ENCODE assay signal across 10 cellular contexts in the genomic region with DNA sequence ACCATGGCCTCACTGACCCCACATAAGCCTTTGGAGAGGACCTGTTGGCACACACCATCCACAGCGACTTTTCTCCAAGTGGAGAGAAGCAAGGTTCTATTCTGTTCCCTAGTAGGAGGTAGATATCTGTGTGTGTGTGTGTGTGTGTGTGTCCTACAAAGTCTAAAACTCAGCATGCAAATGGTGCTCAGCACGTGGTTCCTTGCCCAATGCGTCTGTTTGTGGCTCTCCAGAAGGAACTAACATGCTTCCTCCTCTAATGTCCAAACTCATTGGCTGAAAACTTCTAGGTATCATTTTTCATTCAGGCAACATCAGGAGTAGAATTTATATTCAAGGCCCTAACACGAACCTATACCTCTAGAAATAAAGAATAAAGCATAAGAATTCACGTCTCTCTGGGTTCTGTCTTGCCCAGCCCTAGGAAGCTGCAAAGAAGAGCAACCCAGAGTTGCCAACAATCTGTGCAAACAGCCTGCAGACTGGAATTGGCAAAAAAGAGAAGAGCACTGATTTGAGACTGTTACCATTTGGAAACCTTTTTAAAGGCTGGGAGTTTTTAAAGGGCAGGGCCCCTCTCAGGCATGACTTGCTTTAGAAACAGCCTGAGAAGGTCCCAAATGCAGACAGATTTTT. TPM values are rescaled to one million over a fixed set of nuclear protein-coding genes. Genes with fewer than 3 reads are reported as not detected.
A peak's percentile ranks its signal among the peaks of the same experiment; 100 is the strongest.
DNase-seq lines count a peak whose midpoint lies in the region; ATAC-seq, FAIRE-seq and TF ChIP-seq lines count a peak whose summit lies in the region.
"Had no signal": no experiment of that assay in that cellular context is flagged by ENCODE, and none has a peak within 500 bp of the region (broad histone marks: within the 10 kb centered on the region; RNA-seq: fewer than 3 reads in every experiment).

No MANE protein-coding gene starts in this region.

- H3K4me3 ChIP-seq in right lobe of liver (no peak overlapping the region), HepG2 (replicated peaks in 1 of 3; ENCODE audit: insufficient read depth in 1 of 3, low read depth in 2 of 3, low read length in 3 of 3) (no peak overlapping the region), mesenchymal stem cell (ENCODE audit: insufficient read depth in 1 of 2, low read depth in 1 of 2, low read length in 2 of 2) (no peak overlapping the region), uterus (no peak overlapping the region)

- CTCF ChIA-PET in HepG2 (lab: Yijun Ruan, JAX; ENCODE audit: low intra/inter-chr PET ratio, low total read pairs): no interaction called here

- no peak overlapping the region for H3K4me3 Mint-ChIP-seq in activated naive CD8-positive, alpha-beta T cell

- H3K27me3 Mint-ChIP-seq in activated naive CD8-positive, alpha-beta T cell: no peaks in the 10 kb centered on the region

- H3K79me1 ChIP-seq in mesenchymal stem cell (replicated peaks; ENCODE audit: low read length, poor library complexity, severe bottlenecking): peaks cover 3% of the 10 kb centered on the region

- H3K18ac ChIP-seq in mesenchymal stem cell (ENCODE audit: low read depth in 1 of 2, low read length in 2 of 2): no peak overlapping the region

- TF ChIP-seq RAD21 in HepG2 (CRISPR knock-in tag; IDR thresholded peaks at IDR 0.05): no peak

- no peak overlapping the region for H2BK5ac ChIP-seq in mesenchymal stem cell (ENCODE audit: low read depth, low read length, poor library complexity, severe bottlenecking)

- H2AK5ac ChIP-seq in mesenchymal stem cell (ENCODE audit: low read length, severe bottlenecking): no peak overlapping the region

- peaks cover 8% of the 10 kb centered on the region for H3K79me2 ChIP-seq in HepG2 (ENCODE audit: insufficient read depth, low read length)

- H3K27ac ChIP-seq in right lobe of liver: peak overlapping the region in 2 of 3 donors; percentile 10 to 87
- no peak overlapping the region for H3K27ac ChIP-seq in HepG2 (ENCODE audit: extremely low read length, insufficient read depth, low read length)
- H3K27ac ChIP-seq in mesenchymal stem cell (ENCODE audit: low read length, poor library complexity, severe bottlenecking): peak overlapping the region; percentile 4
- H3K27ac ChIP-seq in uterus: peak overlapping the region; percentile 73 to 76

- peaks cover 2 to 84% (median 43%) of the 10 kb centered on the region in 4 donors for H3K4me1 ChIP-seq in right lobe of liver
- H3K4me1 ChIP-seq in HepG2 (ENCODE audit: insufficient read depth, low read length): peaks cover 27% of the 10 kb centered on the region
- peaks cover 53% of the 10 kb centered on the region for H3K4me1 ChIP-seq in mesenchymal stem cell (ENCODE audit: control insufficient read depth, insufficient read depth, low read depth, low read length)
- H3K4me1 ChIP-seq in uterus: peaks cover 16 to 40% of the 10 kb centered on the region in 2 donors

- peak overlapping the region; percentile 81 for H3K27ac Mint-ChIP-seq in activated naive CD8-positive, alpha-beta T cell

- peaks cover 0 to 22% (median 9%) of the 10 kb centered on the region in 4 donors for H3K36me3 ChIP-seq in right lobe of liver
- peaks cover 14 to 38% of the 10 kb centered on the region in 2 experiments for H3K36me3 ChIP-seq in HepG2 (replicated peaks in 1 of 2; ENCODE audit: control insufficient read depth in 1 of 2, insufficient read depth in 2 of 2, low read length in 2 of 2)
- peaks cover 40 to 60% of the 10 kb centered on the region in 2 experiments for H3K36me3 ChIP-seq in mesenchymal stem cell (ENCODE audit: control insufficient read depth in 1 of 2, insufficient read depth in 2 of 2, low read depth in 1 of 2, low read length in 2 of 2)
- no peaks in the 10 kb centered on the region for H3K36me3 ChIP-seq in uterus

- H2BK15ac ChIP-seq in mesenchymal stem cell (ENCODE audit: low read depth, poor library complexity, severe bottlenecking): no peak overlapping the region

- no peak overlapping the region for H4K8ac ChIP-seq in mesenchymal stem cell (ENCODE audit: low read length)

- TF ChIP-seq POLR2A in right lobe of liver (IDR thresholded peaks at IDR 0.05): no peak
- TF ChIP-seq POLR2A in HepG2 (IDR thresholded peaks at IDR 0.05; ENCODE audit: insufficient read depth in 1 of 2, low read depth in 2 of 2, low read length in 2 of 2): no peak
- no peak for TF ChIP-seq POLR2A in uterus (IDR thresholded peaks at IDR 0.05)

- POLR2A ChIA-PET in HepG2 (lab: Yijun Ruan, JAX): interaction anchor here (4.5 kb wide), 1 partner anchor 20 kb away, joined by 28 read pairs; no protein-coding TSS in a partner anchor

- no peak overlapping the region for H2BK12ac ChIP-seq in mesenchymal stem cell (ENCODE audit: low read length in 2 of 2)

- H3K14ac ChIP-seq in mesenchymal stem cell (ENCODE audit: low read length in 2 of 2): no peak overlapping the region

- H4K91ac ChIP-seq in mesenchymal stem cell (ENCODE audit: low read length): no peak overlapping the region

- H4K20me1 ChIP-seq in HepG2 (ENCODE audit: insufficient read depth, low read length): no peaks in the 10 kb centered on the region

- no peak overlapping the region for H2AFZ ChIP-seq in HepG2 (ENCODE audit: low read length)
- no peak overlapping the region for H2AFZ ChIP-seq in mesenchymal stem cell (ENCODE audit: low read depth, low read length)

- H3K27me3 ChIP-seq in right lobe of liver (no peaks in the 10 kb centered on the region), HepG2 (ENCODE audit: control insufficient read depth in 1 of 2, insufficient read depth in 2 of 2, low read length in 2 of 2) (no peaks in the 10 kb centered on the region), mesenchymal stem cell (ENCODE audit: control insufficient read depth in 1 of 2, insufficient read depth in 1 of 2, low read length in 2 of 2) (no peaks in the 10 kb centered on the region), uterus (no peaks in the 10 kb centered on the region)

- peaks cover 44% of the 10 kb centered on the region for H3K4me1 Mint-ChIP-seq in activated naive CD8-positive, alpha-beta T cell (ENCODE audit: low read depth)

- intact Hi-C loops in right lobe of liver (cut with DNase I): no loop called here
- intact Hi-C loops in HepG2 (cut with micrococcal nuclease; ENCODE audit: unreplicated experiment): no loop called here
- intact Hi-C loops in uterus (cut with DNase I; ENCODE audit: low total_unique reads): no loop called here

- no peak for TF ChIP-seq CTCF in right lobe of liver (IDR thresholded peaks at IDR 0.05)
- TF ChIP-seq CTCF in HepG2 (CRISPR knock-in tag; IDR thresholded peaks at IDR 0.05): no peak
- TF ChIP-seq CTCF in uterus (IDR thresholded peaks at IDR 0.05): no peak

- in situ Hi-C loops in HepG2 (cut with HindIII; ENCODE audit: extremely low pct_ligation_motif_present, low pct_unique_long_range_greater_than_20kb) (no loop called here), ACHN (cut with HindIII; ENCODE audit: low pct_ligation_motif_present, low pct_unique_long_range_greater_than_20kb, low sequenced_read_pairs) (no loop called here)

- TF ChIP-seq EP300 in HepG2 (IDR thresholded peaks at IDR 0.05; ENCODE audit: low read depth in 2 of 2, low read length in 2 of 2): no peak
- TF ChIP-seq EP300 in HepG2 (CRISPR knock-in tag; IDR thresholded peaks at IDR 0.05; ENCODE audit: borderline replicate concordance): no peak

- no peak overlapping the region for H3K9ac ChIP-seq in HepG2 (ENCODE audit: insufficient read depth, low read depth, low read length)
- H3K9ac ChIP-seq in mesenchymal stem cell (ENCODE audit: low read length): no peak overlapping the region

- ATAC-seq in right lobe of liver (no peak), HepG2 (no peak)

- peaks cover 3% of the 10 kb centered on the region for H3K36me3 Mint-ChIP-seq in activated naive CD8-positive, alpha-beta T cell

- no peaks in the 10 kb centered on the region for H3K9me3 Mint-ChIP-seq in activated naive CD8-positive, alpha-beta T cell (ENCODE audit: low read depth)

- no peak for DNase-seq in right lobe of liver
- no peak for DNase-seq in HepG2 (ENCODE audit: low spot score)
- no peak for DNase-seq in mesenchymal stem cell
- no peak for DNase-seq in uterus
- DNase-seq in cerebellar nuclear complex (lab: John Stamatoyannopoulos, UW): no peak
- DNase-seq in ACHN: no peak
- DNase-seq in NCI-H748 (lab: John Stamatoyannopoulos, UW; ENCODE audit: unreplicated experiment): no peak
- DNase-seq: mammary epithelial cell had no signal

- FAIRE-seq in HepG2 (lab: Jason Lieb, UNC): no peak

- H3K4me2 ChIP-seq in HepG2 (ENCODE audit: low read depth, low read length) (no peak overlapping the region), mesenchymal stem cell (ENCODE audit: low read length, poor library complexity, severe bottlenecking) (no peak overlapping the region)

- H3K9me3 ChIP-seq in right lobe of liver (no peaks in the 10 kb centered on the region), HepG2 (ENCODE audit: low read length) (no peaks in the 10 kb centered on the region), mesenchymal stem cell (ENCODE audit: control insufficient read depth, low read length) (no peaks in the 10 kb centered on the region), uterus (no peaks in the 10 kb centered on the region)

- 50% methylated on average over 5 of the region's 5 CpGs for WGBS in right lobe of liver (ENCODE audit: insufficient coverage, low coverage, low lambda C conversion rate, missing lambda C conversion rate)
- 93% methylated on average over 5 of the region's 5 CpGs for WGBS in HepG2 (ENCODE audit: low lambda C conversion rate)
- 97% methylated on average over 5 of the region's 5 CpGs for WGBS in mesenchymal stem cell

- no TSS peak for BruUV-seq in HepG2 (replicated peaks; lab: Mats Ljungman, UMichigan)

- no peak overlapping the region for H3K23ac ChIP-seq in mesenchymal stem cell (ENCODE audit: low read length in 2 of 2)

- H2BK120ac ChIP-seq in mesenchymal stem cell (ENCODE audit: low read depth, low read length): no peak overlapping the region

- no peak overlapping the region for H3K4ac ChIP-seq in mesenchymal stem cell (ENCODE audit: low read depth in 1 of 2, low read length in 2 of 2)

RNA-seq across cellular contexts. Expression of a gene that starts 25.5 kb away (rescaled TPM):
- total RNA-seq in right lobe of liver (1 to 10 TPM; 4.8 to 7.8 (median 6.3) TPM), HepG2 (2016; rRNA removed; fragmentation: Illumina TruSeq; extraction: Trizol) (1.2 and 2.6 TPM in 2 replicates), uterus (10 to 100 TPM in 1 of 4 donors, 1 to 10 TPM in 3; 1.0 to 22.1 (median 4.9) TPM)
- total RNA-seq in HepG2 (2016; cell fraction: cytosol; rRNA removed; fragmentation: Illumina TruSeq; extraction: Trizol; ENCODE audit: low read depth): 2.1 and 2.5 TPM in 2 replicates
- total RNA-seq in HepG2 (2016; cell fraction: insoluble cytoplasmic fraction; rRNA removed; fragmentation: Illumina TruSeq; extraction: Trizol): 1.1 and 2.6 TPM in 2 replicates
- total RNA-seq in HepG2 (2016; cell fraction: membrane; rRNA removed; fragmentation: Illumina TruSeq; extraction: Trizol): 2.1 and 2.4 TPM in 2 replicates
- total RNA-seq in HepG2 (2016; cell fraction: nucleus; rRNA removed; fragmentation: Illumina TruSeq; extraction: Trizol): 3.1 and 3.3 TPM in 2 replicates
- polyA plus RNA-seq in HepG2 (2011; rRNA removed): 2.6 and 4.0 TPM in 2 replicates
- polyA plus RNA-seq in HepG2 (2011; cell fraction: cytosol; rRNA removed): 1.8 and 2.4 TPM in 2 replicates
- 10.1 and 10.7 TPM in 2 replicates for polyA plus RNA-seq in HepG2 (2011; cell fraction: nucleus; rRNA removed)
- polyA plus RNA-seq in HepG2 (2012): 1.6 and 2.1 TPM in 2 replicates
- 1.6 and 2.0 TPM in 2 replicates for polyA plus RNA-seq in HepG2 (2016; cell fraction: cytosol; fragmentation: Illumina TruSeq; extraction: Trizol; ENCODE audit: low read depth)
- 1.3 and 1.9 TPM in 2 replicates for polyA plus RNA-seq in HepG2 (2016; cell fraction: insoluble cytoplasmic fraction; fragmentation: Illumina TruSeq; extraction: Trizol; ENCODE audit: low read depth)
- 1.6 and 2.3 TPM in 2 replicates for polyA plus RNA-seq in HepG2 (2016; cell fraction: membrane; fragmentation: Illumina TruSeq; extraction: Trizol; ENCODE audit: low read depth)
- polyA plus RNA-seq in HepG2 (2016; cell fraction: nucleus; fragmentation: Illumina TruSeq; extraction: Trizol; ENCODE audit: insufficient read depth, low read depth): 10.6 and 10.8 TPM in 2 replicates
- polyA minus RNA-seq in HepG2 (2011; rRNA and poly(A)+ RNA removed; ENCODE audit: low replicate concordance): 2.2 and 7.2 TPM in 2 replicates
- 0.40 and 0.44 TPM in 2 replicates for polyA minus RNA-seq in HepG2 (2011; cell fraction: cytosol; rRNA and poly(A)+ RNA removed)
- polyA minus RNA-seq in HepG2 (2011; cell fraction: nucleus; rRNA and poly(A)+ RNA removed): 3.2 and 3.7 TPM in 2 replicates
- 1.1 TPM for polyA plus RNA-seq in mesenchymal stem cell (2013, experiment 1 of 2)
- polyA plus RNA-seq in mesenchymal stem cell (2013, experiment 2 of 2): 1.4 TPM

RNA-seq across cellular contexts. Expression of a gene that starts 29.4 kb away (rescaled TPM):
- total RNA-seq in right lobe of liver (not detected), HepG2 (2016; rRNA removed; fragmentation: Illumina TruSeq; extraction: Trizol) (not detected in 2 replicates), uterus (not detected)
- total RNA-seq in HepG2 (2016; cell fraction: cytosol; rRNA removed; fragmentation: Illumina TruSeq; extraction: Trizol; ENCODE audit: low read depth): not detected in 2 replicates
- total RNA-seq in HepG2 (2016; cell fraction: insoluble cytoplasmic fraction; rRNA removed; fragmentation: Illumina TruSeq; extraction: Trizol): not detected in 2 replicates
- total RNA-seq in HepG2 (2016; cell fraction: membrane; rRNA removed; fragmentation: Illumina TruSeq; extraction: Trizol): not detected in 2 replicates
- not detected in 2 replicates for total RNA-seq in HepG2 (2016; cell fraction: nucleus; rRNA removed; fragmentation: Illumina TruSeq; extraction: Trizol)
- polyA plus RNA-seq in HepG2 (2011; rRNA removed): not detected in 2 replicates
- polyA plus RNA-seq in HepG2 (2011; cell fraction: cytosol; rRNA removed): not detected in 2 replicates
- polyA plus RNA-seq in HepG2 (2011; cell fraction: nucleus; rRNA removed): not detected in 2 replicates
- polyA plus RNA-seq in HepG2 (2012): not detected in 2 replicates
- not detected in 2 replicates for polyA plus RNA-seq in HepG2 (2016; cell fraction: cytosol; fragmentation: Illumina TruSeq; extraction: Trizol; ENCODE audit: low read depth)
- not detected in 2 replicates for polyA plus RNA-seq in HepG2 (2016; cell fraction: insoluble cytoplasmic fraction; fragmentation: Illumina TruSeq; extraction: Trizol; ENCODE audit: low read depth)
- not detected in 2 replicates for polyA plus RNA-seq in HepG2 (2016; cell fraction: membrane; fragmentation: Illumina TruSeq; extraction: Trizol; ENCODE audit: low read depth)
- not detected in 2 replicates for polyA plus RNA-seq in HepG2 (2016; cell fraction: nucleus; fragmentation: Illumina TruSeq; extraction: Trizol; ENCODE audit: insufficient read depth, low read depth)
- polyA minus RNA-seq in HepG2 (2011; rRNA and poly(A)+ RNA removed; ENCODE audit: low replicate concordance): not detected in 2 replicates
- polyA minus RNA-seq in HepG2 (2011; cell fraction: cytosol; rRNA and poly(A)+ RNA removed): not detected in 2 replicates
- polyA minus RNA-seq in HepG2 (2011; cell fraction: nucleus; rRNA and poly(A)+ RNA removed): not detected in 2 replicates
- polyA plus RNA-seq in mesenchymal stem cell (2013, experiment 1 of 2): not detected
- not detected for polyA plus RNA-seq in mesenchymal stem cell (2013, experiment 2 of 2)
- total RNA-seq: epithelial cell of proximal tubule had no signal
- polyA plus RNA-seq: mammary epithelial cell had no signal
